ENCODE assay signal across 19 cellular contexts in genomic region chr15:25967120-25967519, GRCh38.
"Had no signal": no experiment of that assay in that cellular context is flagged by ENCODE, and none has a peak within 500 bp of the region (broad histone marks: within the 10 kb centered on the region; RNA-seq: fewer than 3 reads in every experiment).

No MANE protein-coding gene starts in this region.

- H3K36me3 ChIP-seq: right lobe of liver, spleen, tibial nerve had no signal

- H3K9me3 ChIP-seq: psoas muscle, right lobe of liver, testis had no signal

- H3K4me2 ChIP-seq: hepatocyte had no signal

- DNase-seq: cortex of kidney; dorsolateral prefrontal cortex; effector CD8-positive, alpha-beta T cell; foreskin melanocyte; head of caudate nucleus; mesendoderm; naive thymus-derived CD4-positive, alpha-beta T cell; nephron progenitor cell; psoas muscle; retina; right lobe of liver; spleen; stimulated activated CD4-positive, alpha-beta T cell treated with anti-CD3 and anti-CD28 coated beads, Interleukin-2, amount 100 ng/mL, for 24 hours; stimulated activated CD4-positive, alpha-beta T cell treated with anti-CD3 and anti-CD28 coated beads, Interleukin-4, amount 100 ng/mL, for 4 hours; stimulated activated naive B cell treated with anti-CD40 and anti-IgM and Interleukin-4, amounts not matched to agents 10 μg/mL and 1 μg/mL and 100 μg/mL, for 72 hours; stimulated activated naive CD8-positive, alpha-beta T cell treated with anti-CD3 and anti-CD28 coated beads, Interleukin-15, amount 100 ng/mL, for 72 hours; testis had no signal

- ATAC-seq: naive thymus-derived CD4-positive, alpha-beta T cell; psoas muscle; right lobe of liver; stimulated activated naive B cell treated with anti-CD40 and anti-IgM and Interleukin-4, amounts not matched to agents 10 μg/mL and 1 μg/mL and 100 μg/mL, for 72 hours; stimulated activated naive CD8-positive, alpha-beta T cell treated with anti-CD3 and anti-CD28 coated beads, Interleukin-15, amount 100 ng/mL, for 72 hours had no signal

- H3K27me3 ChIP-seq: hepatocyte, right lobe of liver, spleen, testis, tibial nerve had no signal

- H3K4me1 ChIP-seq: psoas muscle, right lobe of liver, spleen, testis, tibial nerve had no signal

- H3K4me3 ChIP-seq: dorsolateral prefrontal cortex, hepatocyte, psoas muscle, right lobe of liver, spleen, testis, tibial nerve had no signal

- H3K27ac ChIP-seq: dorsolateral prefrontal cortex, hepatocyte, psoas muscle, right lobe of liver, spleen, testis, tibial nerve had no signal

- H2AFZ ChIP-seq: hepatocyte had no signal
